18 cellular contexts compared by ENCODE assay signal in genomic region chr20:41278936-41279335, GRCh38.
"Had no signal": no experiment of that assay in that cellular context is flagged by ENCODE, and none has a peak within 500 bp of the region (broad histone marks: within the 10 kb centered on the region; RNA-seq: fewer than 3 reads in every experiment).

No MANE protein-coding gene starts in this region.

- H3K9me3 Mint-ChIP-seq: central memory CD8-positive, alpha-beta T cell; endodermal cell; naive thymus-derived CD8-positive, alpha-beta T cell had no signal

- H2AFZ ChIP-seq: hepatocyte had no signal

- H3K27ac Mint-ChIP-seq: endodermal cell had no signal

- DNase-seq: colonic mucosa; effector CD4-positive, alpha-beta T cell; endodermal cell; erythroblast; mammary epithelial cell; mucosa of descending colon; naive thymus-derived CD8-positive, alpha-beta T cell; posterior cingulate gyrus; sigmoid colon; stimulated activated CD4-positive, alpha-beta T cell treated with anti-CD3 and anti-CD28 coated beads, Interleukin-2, amount 100 ng/mL, for 24 hours; stimulated activated naive CD4-positive, alpha-beta T cell; stomach; substantia nigra had no signal

- H3K4me1 ChIP-seq: colonic mucosa had no signal

- H3K4me2 ChIP-seq: hepatocyte had no signal

- ATAC-seq: gastroesophageal sphincter; mucosa of descending colon; naive thymus-derived CD8-positive, alpha-beta T cell had no signal

- H3K27ac ChIP-seq: colonic mucosa, gastroesophageal sphincter, hepatocyte, neutrophil, sigmoid colon had no signal

- H3K27me3 Mint-ChIP-seq: central memory CD8-positive, alpha-beta T cell; naive thymus-derived CD8-positive, alpha-beta T cell had no signal

- H3K27me3 ChIP-seq: colonic mucosa, gastroesophageal sphincter, hepatocyte, neutrophil, sigmoid colon, stomach had no signal

- H3K9me3 ChIP-seq: colonic mucosa, gastroesophageal sphincter, mucosa of descending colon, neutrophil, sigmoid colon, stomach had no signal

- H3K4me3 Mint-ChIP-seq: central memory CD8-positive, alpha-beta T cell; endodermal cell; naive thymus-derived CD8-positive, alpha-beta T cell had no signal

- H3K4me1 Mint-ChIP-seq: central memory CD8-positive, alpha-beta T cell had no signal

- H3K4me3 ChIP-seq: colonic mucosa, gastroesophageal sphincter, hepatocyte, mucosa of descending colon, sigmoid colon, skin epidermis, stomach had no signal

- H3K36me3 ChIP-seq: colonic mucosa, gastroesophageal sphincter, neutrophil, sigmoid colon, stomach had no signal
